Comparison of ENCODE assay signal across 8 cellular contexts in the genomic region with DNA sequence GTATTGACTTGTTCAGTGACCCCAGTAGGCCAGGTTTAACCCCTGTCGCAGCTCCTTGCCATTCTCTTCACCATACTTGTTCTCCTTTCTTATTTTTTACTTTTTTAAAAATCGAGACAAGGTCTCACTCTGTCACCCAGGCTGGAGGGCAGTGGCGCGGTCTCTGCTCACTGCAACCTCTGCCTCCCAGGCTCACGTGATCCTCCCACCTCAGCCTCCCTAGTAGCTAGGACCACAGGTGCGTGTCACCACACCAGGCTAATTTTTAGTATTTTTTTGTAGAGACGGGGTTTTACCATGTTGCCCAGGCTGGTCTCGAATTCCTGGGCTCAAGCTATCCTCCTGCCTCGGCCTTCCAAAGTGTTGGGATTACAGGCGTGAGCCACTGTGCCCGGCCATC. TPM values are rescaled to one million over a fixed set of nuclear protein-coding genes. Genes with fewer than 3 reads are reported as not detected.
DNase-seq lines count a peak whose midpoint lies in the region; ATAC-seq and TF ChIP-seq lines count a peak whose summit lies in the region.
"Not testable (repeated sequence)": the region's sequence is repeated elsewhere in the genome, so short reads cannot be mapped to it uniquely, and the experiment has no call there.

No MANE protein-coding gene starts in this region.

- TF ChIP-seq POLR2A in spleen (IDR thresholded peaks at IDR 0.05), result not testable (repeated sequence)

- 66 to 73% (median 67%) methylated on average over 11 of the region's 11 CpGs for WGBS in spleen, 5 donors

- in situ Hi-C loops in HAP-1 (cut with MboI; ENCODE audit: low sequenced_read_pairs), result loop anchor here (10.0 kb wide), 1 partner anchor 305 kb away; no protein-coding TSS in a partner anchor

- DNase-seq in AG04449 (ENCODE audit: low read depth, low spot score); HAP-1 (ENCODE audit: low spot score in 2 of 2); SJSA1 (ENCODE audit: low read depth in 1 of 2, low spot score in 2 of 2); activated naive CD4-positive, alpha-beta T cell treated with anti-CD3 and anti-CD28 coated beads, Interleukin-2, amount 50 U/mL, for 72 hours (ENCODE audit: low spot score in 2 of 2); effector memory CD8-positive, alpha-beta T cell; naive thymus-derived CD8-positive, alpha-beta T cell; spleen: not testable (repeated sequence)

- not testable (repeated sequence) for H3K4me1 ChIP-seq in HAP-1; SJSA1 (replicated peaks)
- H3K4me1 ChIP-seq in spleen, result peaks cover 0 to 41% (median 15%) of the 10 kb centered on the region in 6 donors

- H3K9me3 ChIP-seq in HAP-1; SJSA1 (replicated peaks); spleen: not testable (repeated sequence)

- TF ChIP-seq CTCF in AG04449 (IDR thresholded peaks at IDR 0.05; ENCODE audit: insufficient read depth, low read length, missing control alignments); spleen (IDR thresholded peaks at IDR 0.05 in 8 of 11, conservative IDR thresholded peaks at IDR 0.05 in 3 of 11): not testable (repeated sequence)

- not testable (repeated sequence) for ATAC-seq in activated naive CD4-positive, alpha-beta T cell treated with anti-CD3 and anti-CD28 coated beads, Interleukin-2, amount 50 U/mL, for 72 hours; effector memory CD8-positive, alpha-beta T cell (replicated peaks); naive thymus-derived CD8-positive, alpha-beta T cell

- peak overlapping the region; percentile 97 for H3K4me3 Mint-ChIP-seq in effector memory CD8-positive, alpha-beta T cell
- H3K4me3 Mint-ChIP-seq in naive thymus-derived CD8-positive, alpha-beta T cell, result peak overlapping the region; percentile 92 to 99 (median 94)

- H3K27me3 ChIP-seq in HAP-1 (ENCODE audit: low read depth); SJSA1 (replicated peaks); spleen (replicated peaks in 1 of 7): not testable (repeated sequence)

- H3K27ac ChIP-seq in SJSA1, result peak overlapping the region; percentile 99; the same call in 1 of the 2 replicates
- peak overlapping the region in 5 of 8 donors; percentile 93 to 95 (median 94) for H3K27ac ChIP-seq in spleen

- POLR2A ChIA-PET in AG04449 (lab: Yijun Ruan, JAX); naive thymus-derived CD8-positive, alpha-beta T cell (lab: Charles Lee): not testable (repeated sequence)

- peaks cover 17% of the 10 kb centered on the region in 2 donors for H3K4me1 Mint-ChIP-seq in effector memory CD8-positive, alpha-beta T cell (ENCODE audit: low read depth in 2 of 2)
- H3K4me1 Mint-ChIP-seq in naive thymus-derived CD8-positive, alpha-beta T cell, result peaks cover 8 to 52% (median 46%) of the 10 kb centered on the region in 4 donors

- H3K36me3 Mint-ChIP-seq in activated naive CD4-positive, alpha-beta T cell treated with anti-CD3 and anti-CD28 coated beads, Interleukin-2, amount 50 U/mL, for 72 hours, result peaks cover 9 to 14% of the 10 kb centered on the region in 2 donors
- H3K36me3 Mint-ChIP-seq in effector memory CD8-positive, alpha-beta T cell (ENCODE audit: insufficient read depth); naive thymus-derived CD8-positive, alpha-beta T cell: not testable (repeated sequence)

- CTCF ChIA-PET in AG04449 (lab: Yijun Ruan, JAX), result interaction anchor here (0.7 to 1.8 kb wide), 5 partner anchors 9 to 303 kb away, joined by 3 to 4 read pairs (median 3); no protein-coding TSS in a partner anchor

- peaks cover 28% of the 10 kb centered on the region for H3K36me3 ChIP-seq in HAP-1 (replicated peaks)
- peaks cover 13% of the 10 kb centered on the region for H3K36me3 ChIP-seq in SJSA1
- H3K36me3 ChIP-seq in spleen, result peaks cover 0 to 14% (median 0%) of the 10 kb centered on the region in 6 donors

- H3K4me3 ChIP-seq in AG04449 (ENCODE audit: low read depth, low read length) (peak overlapping the region; percentile 78), HAP-1 (peak overlapping the region; percentile 79), SJSA1 (peak overlapping the region; percentile 83), iPS-11a (ENCODE audit: low read depth, low read length) (peak overlapping the region; percentile 79), spleen (peak overlapping the region; percentile 50 to 78 (median 57))

- H3K27ac Mint-ChIP-seq in activated naive CD4-positive, alpha-beta T cell treated with anti-CD3 and anti-CD28 coated beads, Interleukin-2, amount 50 U/mL, for 72 hours, result peak overlapping the region; percentile 99 to 100
- peak overlapping the region; percentile 99 for H3K27ac Mint-ChIP-seq in effector memory CD8-positive, alpha-beta T cell
- peak overlapping the region; percentile 94 to 99 (median 98) for H3K27ac Mint-ChIP-seq in naive thymus-derived CD8-positive, alpha-beta T cell

- H3K9me3 Mint-ChIP-seq in activated naive CD4-positive, alpha-beta T cell treated with anti-CD3 and anti-CD28 coated beads, Interleukin-2, amount 50 U/mL, for 72 hours; effector memory CD8-positive, alpha-beta T cell; naive thymus-derived CD8-positive, alpha-beta T cell: not testable (repeated sequence)

- H3K27me3 Mint-ChIP-seq in effector memory CD8-positive, alpha-beta T cell; naive thymus-derived CD8-positive, alpha-beta T cell: not testable (repeated sequence)

- intact Hi-C loops in spleen (cut with DNase I; ENCODE audit: low total_unique reads), result not testable (repeated sequence)

RNA-seq across cellular contexts. Expression of a gene that starts 0.7 kb away (rescaled TPM):
- 21.3 and 32.0 TPM in 2 replicates for total RNA-seq in SJSA1 (2014; rRNA removed; shearing (Covaris generic))
- total RNA-seq in activated naive CD4-positive, alpha-beta T cell treated with anti-CD3 and anti-CD28 coated beads, Interleukin-2, amount 50 U/mL, for 72 hours, result 10 to 100 TPM; 16.3 to 30.6 TPM
- total RNA-seq in naive thymus-derived CD8-positive, alpha-beta T cell, result 10 to 100 TPM; 10.6 to 13.3 TPM
- 10 to 100 TPM; 13.6 to 21.2 (median 14.8) TPM for polyA plus RNA-seq in naive thymus-derived CD8-positive, alpha-beta T cell
- total RNA-seq in spleen, result 10 to 100 TPM; 21.8 to 31.3 (median 28.8) TPM
- polyA plus RNA-seq in spleen, result 1 to 10 TPM; 3.0 to 5.2 (median 3.5) TPM
